12 cellular contexts compared by ENCODE assay signal in genomic region chr14:89443002-89443660, GRCh38. TPM values are rescaled to one million over a fixed set of nuclear protein-coding genes. Genes with fewer than 3 reads are reported as not detected.
DNase-seq lines count a peak whose midpoint lies in the region; ATAC-seq and TF ChIP-seq lines count a peak whose summit lies in the region.
"Had no signal": no experiment of that assay in that cellular context is flagged by ENCODE, and none has a peak within 500 bp of the region (broad histone marks: within the 10 kb centered on the region; RNA-seq: fewer than 3 reads in every experiment).

No MANE protein-coding gene starts in this region.

- H3K4me3 ChIP-seq in OCI-LY3 (ENCODE audit: low read length) (no peak overlapping the region), choroid plexus epithelial cell (ENCODE audit: low read depth, low read length) (no peak overlapping the region)
- H3K4me3 ChIP-seq: neural progenitor cell had no signal

- H3K9me3 Mint-ChIP-seq in natural killer cell, result no peaks in the 10 kb centered on the region
- H3K9me3 Mint-ChIP-seq in type B pancreatic cell, result no peaks in the 10 kb centered on the region
- H3K9me3 Mint-ChIP-seq: neural progenitor cell had no signal

- H3K27ac ChIP-seq in OCI-LY3 (ENCODE audit: low read length), result no peak overlapping the region
- H3K27ac ChIP-seq: neural progenitor cell had no signal

- H3K4me3 Mint-ChIP-seq in natural killer cell (peak overlapping the region; percentile 62), type B pancreatic cell (no peak overlapping the region)
- H3K4me3 Mint-ChIP-seq: neural progenitor cell had no signal

- intact Hi-C loops in natural killer cell (cut with micrococcal nuclease), result no loop called here

- H3K36me3 Mint-ChIP-seq in natural killer cell (no peaks in the 10 kb centered on the region), type B pancreatic cell (no peaks in the 10 kb centered on the region)
- H3K36me3 Mint-ChIP-seq: neural progenitor cell had no signal

- peak overlapping the region; percentile 70 to 73 for H3K27ac Mint-ChIP-seq in natural killer cell
- H3K27ac Mint-ChIP-seq in type B pancreatic cell, result no peak overlapping the region
- H3K27ac Mint-ChIP-seq: neural progenitor cell had no signal

- H4K20me1 ChIP-seq in OCI-LY3 (ENCODE audit: insufficient read depth, low read length), result no peaks in the 10 kb centered on the region

- no peaks in the 10 kb centered on the region for H3K36me3 ChIP-seq in OCI-LY3 (replicated peaks; ENCODE audit: low read depth, low read length)
- H3K36me3 ChIP-seq: neural progenitor cell had no signal

- H3K4me1 Mint-ChIP-seq in natural killer cell, result peaks cover 50 to 73% of the 10 kb centered on the region in 2 donors
- peaks cover 5% of the 10 kb centered on the region for H3K4me1 Mint-ChIP-seq in type B pancreatic cell (ENCODE audit: unreplicated experiment)
- H3K4me1 Mint-ChIP-seq: neural progenitor cell had no signal

- H3K79me2 ChIP-seq in OCI-LY3 (ENCODE audit: low read length), result no peaks in the 10 kb centered on the region

- no peaks in the 10 kb centered on the region for H3K27me3 Mint-ChIP-seq in natural killer cell (ENCODE audit: low read depth in 2 of 2)
- no peaks in the 10 kb centered on the region for H3K27me3 Mint-ChIP-seq in type B pancreatic cell

- peaks cover 32% of the 10 kb centered on the region for H3K4me1 ChIP-seq in OCI-LY3 (ENCODE audit: low read length)

- no peak for TF ChIP-seq CTCF in OCI-LY3 (IDR thresholded peaks at IDR 0.05; ENCODE audit: low read depth, low read length)
- TF ChIP-seq CTCF in choroid plexus epithelial cell (conservative IDR thresholded peaks at IDR 0.05; ENCODE audit: low read depth, low read length), result no peak
- no peak for TF ChIP-seq CTCF in natural killer cell (IDR thresholded peaks at IDR 0.05)
- no peak for TF ChIP-seq CTCF in type B pancreatic cell (conservative IDR thresholded peaks at IDR 0.05)

- no peak for ATAC-seq in natural killer cell

- no peak overlapping the region for H2AFZ ChIP-seq in OCI-LY3 (ENCODE audit: low read depth, low read length)
- H2AFZ ChIP-seq: neural progenitor cell had no signal

- peak overlapping the region; percentile 20; the same call in 1 of the 2 replicates for H3K4me2 ChIP-seq in OCI-LY3 (ENCODE audit: low read length)
- H3K4me2 ChIP-seq: neural progenitor cell had no signal

- no peaks in the 10 kb centered on the region for H3K9me3 ChIP-seq in OCI-LY3 (ENCODE audit: insufficient read depth, low read length)

- H3K27me3 ChIP-seq in OCI-LY3 (ENCODE audit: low read depth, low read length), result no peaks in the 10 kb centered on the region
- H3K27me3 ChIP-seq: neural progenitor cell had no signal

- DNase-seq in EL (peak; percentile 69), choroid plexus epithelial cell (ENCODE audit: low read depth) (peak; percentile 67), natural killer cell (no peak), type B pancreatic cell (ENCODE audit: extremely low spot score, unreplicated experiment) (no peak), C1 segment of cervical spinal cord (lab: John Stamatoyannopoulos, UW) (no peak), putamen (ENCODE audit: low spot score) (no peak)
- no peak for DNase-seq in stimulated activated CD4-positive, alpha-beta T cell treated with anti-CD3 and anti-CD28 coated beads, Interleukin-4, amount 100 ng/mL, for 4 hours
- DNase-seq: NCI-H2107; SHP77 treated with DMSO at 0.1 percent for 48 hours; stimulated activated CD4-positive, alpha-beta T cell treated with anti-CD3 and anti-CD28 coated beads, Interleukin-1b, Interleukin-23, amount 100 ng/mL, for 48 hours had no signal

- no peak overlapping the region for H3K9ac ChIP-seq in OCI-LY3 (ENCODE audit: low read length)
- H3K9ac ChIP-seq: neural progenitor cell had no signal

RNA-seq across cellular contexts. Expression of gene FOXN3, which starts 26.1 kb away (rescaled TPM):
- total RNA-seq in natural killer cell (100 to 1,000 TPM; 209 to 216 (median 209) TPM), type B pancreatic cell (ENCODE audit: low replicate concordance) (40.4 and 73.5 TPM in 2 replicates)

Comparison
In these comparisons a context has a peak if more than half of its experiments do, and no peak if none do; other contexts are left out.
1. DNase-seq: peak in EL (single experiment) and choroid plexus epithelial cell (single experiment); none in natural killer cell (single experiment), type B pancreatic cell (single experiment), C1 segment of cervical spinal cord (0 of 14), putamen (single experiment) and stimulated activated CD4-positive, alpha-beta T cell treated with anti-CD3 and anti-CD28 coated beads, Interleukin-4, amount 100 ng/mL, for 4 hours (0 of 2).